In the genomic region with DNA sequence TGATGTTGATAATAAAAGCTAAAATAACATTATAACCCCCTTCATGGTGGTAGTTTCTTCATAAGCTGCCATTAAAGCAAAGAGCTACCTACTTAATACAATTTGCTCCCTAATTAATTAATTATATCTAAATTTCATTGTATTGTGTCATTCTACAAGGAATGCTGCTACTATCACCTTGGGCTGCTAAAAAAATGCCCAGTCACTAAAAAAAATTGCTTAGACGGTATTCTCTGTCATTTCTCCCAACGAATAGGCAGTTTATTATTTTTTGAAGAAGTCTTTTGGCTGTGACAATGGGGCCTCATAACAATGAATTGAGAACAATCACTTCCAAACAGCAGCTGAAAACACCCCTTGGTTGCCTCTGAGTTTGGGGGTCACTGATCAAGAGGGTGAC, we compare ENCODE assay signal across 2 cellular contexts.
TF ChIP-seq lines count a peak whose summit lies in the region.

No MANE protein-coding gene starts in this region.

TF ChIP-seq in A549, 52 proteins besides CTCF, POLR2A, EP300 and RAD21:
- TF ChIP-seq USF2 (IDR thresholded peaks at IDR 0.05) (no peak), KDM5A (IDR thresholded peaks at IDR 0.05) (no peak), FOSB (CRISPR knock-in tag; IDR thresholded peaks at IDR 0.05) (no peak), NFE2L2 (conservative IDR thresholded peaks at IDR 0.05; ENCODE audit: low read length) (peak; percentile 57), ELK1 (IDR thresholded peaks at IDR 0.05; ENCODE audit: low read depth, low read length) (no peak), EHMT2 (IDR thresholded peaks at IDR 0.05; ENCODE audit: low read depth) (no peak), TP53 (CRISPR knock-in tag; IDR thresholded peaks at IDR 0.05) (no peak), JUN (IDR thresholded peaks at IDR 0.05) (no peak), MAFK (IDR thresholded peaks at IDR 0.05; ENCODE audit: partially characterized antibody) (peak; percentile 8), E2F6 (IDR thresholded peaks at IDR 0.05; ENCODE audit: borderline replicate concordance, low read depth) (no peak), RCOR1 (IDR thresholded peaks at IDR 0.05; ENCODE audit: low read depth, low read length) (no peak)
- TF ChIP-seq, protein P1, sequence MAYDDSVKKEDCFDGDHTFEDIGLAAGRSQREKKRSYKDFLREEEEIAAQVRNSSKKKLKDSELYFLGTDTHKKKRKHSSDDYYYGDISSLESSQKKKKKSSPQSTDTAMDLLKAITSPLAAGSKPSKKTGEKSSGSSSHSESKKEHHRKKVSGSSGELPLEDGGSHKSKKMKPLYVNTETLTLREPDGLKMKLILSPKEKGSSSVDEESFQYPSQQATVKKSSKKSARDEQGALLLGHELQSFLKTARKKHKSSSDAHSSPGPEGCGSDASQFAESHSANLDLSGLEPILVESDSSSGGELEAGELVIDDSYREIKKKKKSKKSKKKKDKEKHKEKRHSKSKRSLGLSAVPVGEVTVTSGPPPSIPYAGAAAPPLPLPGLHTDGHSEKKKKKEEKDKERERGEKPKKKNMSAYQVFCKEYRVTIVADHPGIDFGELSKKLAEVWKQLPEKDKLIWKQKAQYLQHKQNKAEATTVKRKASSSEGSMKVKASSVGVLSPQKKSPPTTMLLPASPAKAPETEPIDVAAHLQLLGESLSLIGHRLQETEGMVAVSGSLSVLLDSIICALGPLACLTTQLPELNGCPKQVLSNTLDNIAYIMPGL (CRISPR knock-in tag; IDR thresholded peaks at IDR 0.05; ENCODE audit: borderline replicate concordance): no peak
- TF ChIP-seq, protein P2, sequence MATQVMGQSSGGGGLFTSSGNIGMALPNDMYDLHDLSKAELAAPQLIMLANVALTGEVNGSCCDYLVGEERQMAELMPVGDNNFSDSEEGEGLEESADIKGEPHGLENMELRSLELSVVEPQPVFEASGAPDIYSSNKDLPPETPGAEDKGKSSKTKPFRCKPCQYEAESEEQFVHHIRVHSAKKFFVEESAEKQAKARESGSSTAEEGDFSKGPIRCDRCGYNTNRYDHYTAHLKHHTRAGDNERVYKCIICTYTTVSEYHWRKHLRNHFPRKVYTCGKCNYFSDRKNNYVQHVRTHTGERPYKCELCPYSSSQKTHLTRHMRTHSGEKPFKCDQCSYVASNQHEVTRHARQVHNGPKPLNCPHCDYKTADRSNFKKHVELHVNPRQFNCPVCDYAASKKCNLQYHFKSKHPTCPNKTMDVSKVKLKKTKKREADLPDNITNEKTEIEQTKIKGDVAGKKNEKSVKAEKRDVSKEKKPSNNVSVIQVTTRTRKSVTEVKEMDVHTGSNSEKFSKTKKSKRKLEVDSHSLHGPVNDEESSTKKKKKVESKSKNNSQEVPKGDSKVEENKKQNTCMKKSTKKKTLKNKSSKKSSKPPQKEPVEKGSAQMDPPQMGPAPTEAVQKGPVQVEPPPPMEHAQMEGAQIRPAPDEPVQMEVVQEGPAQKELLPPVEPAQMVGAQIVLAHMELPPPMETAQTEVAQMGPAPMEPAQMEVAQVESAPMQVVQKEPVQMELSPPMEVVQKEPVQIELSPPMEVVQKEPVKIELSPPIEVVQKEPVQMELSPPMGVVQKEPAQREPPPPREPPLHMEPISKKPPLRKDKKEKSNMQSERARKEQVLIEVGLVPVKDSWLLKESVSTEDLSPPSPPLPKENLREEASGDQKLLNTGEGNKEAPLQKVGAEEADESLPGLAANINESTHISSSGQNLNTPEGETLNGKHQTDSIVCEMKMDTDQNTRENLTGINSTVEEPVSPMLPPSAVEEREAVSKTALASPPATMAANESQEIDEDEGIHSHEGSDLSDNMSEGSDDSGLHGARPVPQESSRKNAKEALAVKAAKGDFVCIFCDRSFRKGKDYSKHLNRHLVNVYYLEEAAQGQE (IDR thresholded peaks at IDR 0.05): no peak

TF ChIP-seq in H1, 55 proteins besides CTCF, POLR2A, EP300 and RAD21:
- TF ChIP-seq TAF1 (IDR thresholded peaks at IDR 0.05; ENCODE audit: low read depth, low read length) (no peak), POU5F1 (IDR thresholded peaks at IDR 0.05; ENCODE audit: low read depth, low read length) (no peak), ATF3 (IDR thresholded peaks at IDR 0.05; ENCODE audit: insufficient read depth, low read depth, low read length) (no peak), HDAC6 (IDR thresholded peaks at IDR 0.05; ENCODE audit: low read depth, low read length) (no peak), CHD7 (IDR thresholded peaks at IDR 0.05; ENCODE audit: insufficient replicate concordance, low read length) (no peak), BCL11A (IDR thresholded peaks at IDR 0.05; ENCODE audit: low read depth in 2 of 2, low read length in 2 of 2) (no peak), CBX5 (IDR thresholded peaks at IDR 0.05; ENCODE audit: low read depth, low read length) (no peak), RFX5 (IDR thresholded peaks at IDR 0.05; ENCODE audit: borderline replicate concordance, low read depth, low read length) (no peak)
